1 cellular context compared by ENCODE assay signal in the genomic region with DNA sequence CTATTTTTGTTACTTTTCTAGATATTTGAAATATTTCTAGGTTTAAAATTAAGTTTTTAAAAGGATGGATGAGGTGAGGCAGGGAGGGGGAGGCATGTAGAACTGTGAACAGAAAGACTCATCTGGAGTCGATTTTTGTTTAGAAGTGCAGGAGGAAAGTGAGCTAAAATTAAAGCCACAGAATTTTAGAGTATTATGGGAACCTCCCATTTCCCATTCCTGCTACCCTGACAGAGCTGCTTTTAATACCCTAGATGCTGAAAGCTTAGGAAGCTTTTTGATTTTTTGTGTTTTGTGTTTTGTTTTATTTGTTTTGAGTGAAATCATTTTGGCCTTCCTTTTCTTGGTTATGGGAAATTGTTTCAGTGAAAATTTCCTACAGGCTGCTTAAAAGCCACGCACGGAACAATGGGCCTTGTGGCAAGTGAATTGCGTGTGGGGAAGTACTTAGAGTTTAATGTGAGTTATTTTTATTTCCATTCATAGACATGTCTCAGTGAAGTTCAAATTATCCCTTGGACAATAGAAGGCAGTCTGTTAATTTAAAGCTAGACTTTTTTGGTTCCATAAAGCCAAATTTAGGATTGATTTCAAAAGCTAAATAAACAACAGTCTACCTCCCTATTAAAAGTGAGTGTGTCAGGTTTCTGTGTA.
A peak's percentile ranks its signal among the peaks of the same experiment; 100 is the strongest.
TF ChIP-seq lines count a peak whose summit lies in the region.

No MANE protein-coding gene starts in this region.

TF ChIP-seq in HEK293, 187 proteins besides CTCF, POLR2A, EP300 and RAD21 (continued from another document):
- TF ChIP-seq, protein P1, sequence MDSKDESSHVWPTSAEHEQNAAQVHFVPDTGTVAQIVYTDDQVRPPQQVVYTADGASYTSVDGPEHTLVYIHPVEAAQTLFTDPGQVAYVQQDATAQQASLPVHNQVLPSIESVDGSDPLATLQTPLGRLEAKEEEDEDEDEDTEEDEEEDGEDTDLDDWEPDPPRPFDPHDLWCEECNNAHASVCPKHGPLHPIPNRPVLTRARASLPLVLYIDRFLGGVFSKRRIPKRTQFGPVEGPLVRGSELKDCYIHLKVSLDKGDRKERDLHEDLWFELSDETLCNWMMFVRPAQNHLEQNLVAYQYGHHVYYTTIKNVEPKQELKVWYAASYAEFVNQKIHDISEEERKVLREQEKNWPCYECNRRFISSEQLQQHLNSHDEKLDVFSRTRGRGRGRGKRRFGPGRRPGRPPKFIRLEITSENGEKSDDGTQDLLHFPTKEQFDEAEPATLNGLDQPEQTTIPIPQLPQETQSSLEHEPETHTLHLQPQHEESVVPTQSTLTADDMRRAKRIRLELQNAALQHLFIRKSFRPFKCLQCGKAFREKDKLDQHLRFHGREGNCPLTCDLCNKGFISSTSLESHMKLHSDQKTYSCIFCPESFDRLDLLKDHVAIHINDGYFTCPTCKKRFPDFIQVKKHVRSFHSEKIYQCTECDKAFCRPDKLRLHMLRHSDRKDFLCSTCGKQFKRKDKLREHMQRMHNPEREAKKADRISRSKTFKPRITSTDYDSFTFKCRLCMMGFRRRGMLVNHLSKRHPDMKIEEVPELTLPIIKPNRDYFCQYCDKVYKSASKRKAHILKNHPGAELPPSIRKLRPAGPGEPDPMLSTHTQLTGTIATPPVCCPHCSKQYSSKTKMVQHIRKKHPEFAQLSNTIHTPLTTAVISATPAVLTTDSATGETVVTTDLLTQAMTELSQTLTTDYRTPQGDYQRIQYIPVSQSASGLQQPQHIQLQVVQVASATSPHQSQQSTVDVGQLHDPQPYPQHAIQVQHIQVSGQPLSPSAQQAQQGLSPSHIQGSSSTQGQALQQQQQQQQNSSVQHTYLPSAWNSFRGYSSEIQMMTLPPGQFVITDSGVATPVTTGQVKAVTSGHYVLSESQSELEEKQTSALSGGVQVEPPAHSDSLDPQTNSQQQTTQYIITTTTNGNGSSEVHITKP (tag by site-specific recombination; IDR thresholded peaks at IDR 0.05): peak; percentile 70
- TF ChIP-seq, protein P2, sequence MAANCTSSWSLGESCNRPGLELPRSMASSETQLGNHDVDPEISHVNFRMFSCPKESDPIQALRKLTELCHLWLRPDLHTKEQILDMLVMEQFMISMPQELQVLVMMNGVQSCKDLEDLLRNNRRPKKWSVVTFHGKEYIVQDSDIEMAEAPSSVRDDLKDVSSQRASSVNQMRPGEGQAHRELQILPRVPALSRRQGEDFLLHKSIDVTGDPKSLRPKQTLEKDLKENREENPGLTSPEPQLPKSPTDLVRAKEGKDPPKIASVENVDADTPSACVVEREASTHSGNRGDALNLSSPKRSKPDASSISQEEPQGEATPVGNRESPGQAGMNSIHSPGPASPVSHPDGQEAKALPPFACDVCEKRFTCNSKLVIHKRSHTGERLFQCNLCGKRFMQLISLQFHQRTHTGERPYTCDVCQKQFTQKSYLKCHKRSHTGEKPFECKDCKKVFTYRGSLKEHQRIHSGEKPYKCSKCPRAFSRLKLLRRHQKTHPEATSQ (tag by site-specific recombination; IDR thresholded peaks at IDR 0.05): no peak
- TF ChIP-seq ZNF704 (tag by site-specific recombination; IDR thresholded peaks at IDR 0.05) (no peak), ZNF610 (tag by site-specific recombination; IDR thresholded peaks at IDR 0.05; ENCODE audit: borderline replicate concordance) (no peak), FEZF1 (tag by site-specific recombination; IDR thresholded peaks at IDR 0.05) (no peak), ZNF501 (tag by site-specific recombination; IDR thresholded peaks at IDR 0.05) (no peak)
